In genomic region chr12:76878045-76878898, GRCh38 we compare ENCODE assay signal across 8 cellular contexts. TPM values are rescaled to one million over a fixed set of nuclear protein-coding genes. Genes with fewer than 3 reads are reported as not detected.
DNase-seq lines count a peak whose midpoint lies in the region; ATAC-seq and TF ChIP-seq lines count a peak whose summit lies in the region.

No MANE protein-coding gene starts in this region.

- peak overlapping the region; percentile 32 for H3K27ac Mint-ChIP-seq in HFFc6
- H3K27ac Mint-ChIP-seq in activated naive CD4-positive, alpha-beta T cell treated with anti-CD3 and anti-CD28 coated beads, Interleukin-2, amount 50 U/mL, for 72 hours = peak overlapping the region; percentile 8 to 65

- DNase-seq in A172 (ENCODE audit: low spot score) = peak; percentile 8
- DNase-seq in GM12864 (ENCODE audit: low read depth) = no peak
- no peak for DNase-seq in HFFc6
- DNase-seq in NCI-H1105 (lab: John Stamatoyannopoulos, UW) = peak; percentile 32
- peak in 1 of 2 donors; percentile 9 for DNase-seq in activated naive CD4-positive, alpha-beta T cell treated with anti-CD3 and anti-CD28 coated beads, Interleukin-2, amount 50 U/mL, for 72 hours (ENCODE audit: low spot score in 2 of 2)
- peak; percentile 49 for DNase-seq in hepatic stellate cell (ENCODE audit: low spot score)
- DNase-seq in skeletal muscle cell (ENCODE audit: low read depth) = no peak
- DNase-seq in putamen (ENCODE audit: low spot score) = no peak

- TF ChIP-seq CTCF in GM12864 (IDR thresholded peaks at IDR 0.05; ENCODE audit: low read depth, low read length, missing control alignments) (peak; percentile 32), HFFc6 (IDR thresholded peaks at IDR 0.05) (peak; percentile 51)

- H3K4me3 Mint-ChIP-seq in HFFc6 = peak overlapping the region; percentile 95

- peak; percentile 26 to 60 for ATAC-seq in activated naive CD4-positive, alpha-beta T cell treated with anti-CD3 and anti-CD28 coated beads, Interleukin-2, amount 50 U/mL, for 72 hours

- H3K4me3 ChIP-seq in GM12864 (ENCODE audit: low read depth, low read length) (peak overlapping the region; percentile 71), skeletal muscle cell (ENCODE audit: low read depth, low read length) (peak overlapping the region; percentile 80)

- H3K36me3 Mint-ChIP-seq in HFFc6 (ENCODE audit: low read depth) = no peaks in the 10 kb centered on the region
- H3K36me3 Mint-ChIP-seq in activated naive CD4-positive, alpha-beta T cell treated with anti-CD3 and anti-CD28 coated beads, Interleukin-2, amount 50 U/mL, for 72 hours = peaks cover 0 to 10% of the 10 kb centered on the region in 2 donors

- H3K9me3 Mint-ChIP-seq in HFFc6 = peaks cover 2% of the 10 kb centered on the region; the same call in 1 of the 2 replicates
- H3K9me3 Mint-ChIP-seq in activated naive CD4-positive, alpha-beta T cell treated with anti-CD3 and anti-CD28 coated beads, Interleukin-2, amount 50 U/mL, for 72 hours = no peaks in the 10 kb centered on the region

- peaks cover 39% of the 10 kb centered on the region for H3K4me1 Mint-ChIP-seq in HFFc6 (ENCODE audit: low read depth)

- peaks cover 2% of the 10 kb centered on the region; the same call in 1 of the 2 replicates for H3K27me3 Mint-ChIP-seq in HFFc6 (ENCODE audit: insufficient read depth)

RNA-seq across cellular contexts. Expression of gene CSRP2, which starts 0.5 kb away (rescaled TPM):
- total RNA-seq in A172 (2014; rRNA removed; shearing (Covaris generic)) = 33.7 and 36.7 TPM in 2 replicates
- 10 to 100 TPM; 20.7 to 32.7 (median 29.5) TPM for total RNA-seq in HFFc6 (2021; fragmentation: NEBNext Ultra II Directional; extraction: Animal tissue kit (Norgen Biotek cat#: 25700))
- total RNA-seq in activated naive CD4-positive, alpha-beta T cell treated with anti-CD3 and anti-CD28 coated beads, Interleukin-2, amount 50 U/mL, for 72 hours = 1 to 10 TPM in 1 of 2 donors, under 1 TPM in 1; 0.84 to 2.8 TPM

Comparison
In these comparisons a context has a peak if more than half of its experiments do, and no peak if none do; other contexts are left out.
1. DNase-seq: peak in A172 (single experiment), NCI-H1105 (single experiment) and hepatic stellate cell (single experiment); none in GM12864 (single experiment), HFFc6 (single experiment), skeletal muscle cell (single experiment) and putamen (single experiment).